ENCODE assay signal across 13 cellular contexts in genomic region chr6:158758941-158759479, GRCh38.
DNase-seq lines count a peak whose midpoint lies in the region; ATAC-seq and TF ChIP-seq lines count a peak whose summit lies in the region.
"Had no signal": no experiment of that assay in that cellular context is flagged by ENCODE, and none has a peak within 500 bp of the region (broad histone marks: within the 10 kb centered on the region; RNA-seq: fewer than 3 reads in every experiment).

No MANE protein-coding gene starts in this region.

- no peak for DNase-seq in DND-41
- peak; percentile 40 for DNase-seq in NCI-H1417 treated with DMSO at 0.1 percent for 48 hours (lab: John Stamatoyannopoulos, UW)
- DNase-seq in RPMI8226: peak; percentile 30
- no peak for DNase-seq in mesothelial cell of epicardium (ENCODE audit: low spot score in 2 of 2, unreplicated experiment in 2 of 2)
- DNase-seq: activated CD4-positive, alpha-beta T cell treated with anti-CD3 and anti-CD28 coated beads, Interleukin-2, amount 50 U/mL, for 1 hour; small intestine had no signal

- no peaks in the 10 kb centered on the region for H3K9me3 ChIP-seq in DND-41 (ENCODE audit: insufficient read depth, low read length, severe bottlenecking)
- H3K9me3 ChIP-seq: tibial nerve had no signal

- ATAC-seq in DND-41 (ENCODE audit: insufficient read depth, low read depth) (0 out of 3 replicates have a peak, but pooled peaks have one; percentile 23), HG02678 (IDR thresholded peaks at IDR 0.05; ENCODE audit: unreplicated experiment) (no peak), GM19463 (IDR thresholded peaks at IDR 0.05; ENCODE audit: unreplicated experiment) (no peak), GM18517 (IDR thresholded peaks at IDR 0.05; ENCODE audit: unreplicated experiment) (no peak), HG03469 (IDR thresholded peaks at IDR 0.05; ENCODE audit: unreplicated experiment) (no peak)

- peaks cover 52% of the 10 kb centered on the region for H3K4me1 Mint-ChIP-seq in mesothelial cell of epicardium

- H3K9ac ChIP-seq in DND-41 (ENCODE audit: low read depth, low read length): no peak overlapping the region

- H3K36me3 Mint-ChIP-seq in mesothelial cell of epicardium: peaks cover 3% of the 10 kb centered on the region

- H3K27ac Mint-ChIP-seq in mesothelial cell of epicardium: peak overlapping the region; percentile 56
- H3K27ac Mint-ChIP-seq: activated naive CD8-positive, alpha-beta T cell; dendritic cell treated with granulocyte-macrophage colony-stimulating factor and Interleukin-4, amounts not matched to agents 40 ng/mL and 50 ng/mL, for 4 days had no signal

- no peaks in the 10 kb centered on the region for H3K79me2 ChIP-seq in DND-41 (ENCODE audit: insufficient read depth, low read length)

- H3K4me1 ChIP-seq in DND-41 (ENCODE audit: insufficient read depth, low read length): no peaks in the 10 kb centered on the region
- H3K4me1 ChIP-seq: tibial nerve had no signal

- H3K4me3 ChIP-seq in DND-41 (ENCODE audit: low read depth in 1 of 2, low read length in 2 of 2): no peak overlapping the region
- H3K4me3 ChIP-seq: tibial nerve had no signal

- no peak overlapping the region for H3K4me3 Mint-ChIP-seq in mesothelial cell of epicardium
- H3K4me3 Mint-ChIP-seq: activated naive CD8-positive, alpha-beta T cell; dendritic cell treated with granulocyte-macrophage colony-stimulating factor and Interleukin-4, amounts not matched to agents 40 ng/mL and 50 ng/mL, for 4 days had no signal

- no peaks in the 10 kb centered on the region for H3K36me3 ChIP-seq in DND-41 (ENCODE audit: insufficient read depth, low read length)

- no peak overlapping the region for H3K27ac ChIP-seq in DND-41 (ENCODE audit: low read length)
- H3K27ac ChIP-seq: tibial nerve had no signal

- no peak for TF ChIP-seq CTCF in DND-41 (IDR thresholded peaks at IDR 0.05; ENCODE audit: borderline replicate concordance, extremely low read depth, low read length, poor library complexity, severe bottlenecking)
- TF ChIP-seq CTCF in mesothelial cell of epicardium (IDR thresholded peaks at IDR 0.05; ENCODE audit: unreplicated experiment): no peak

- H3K4me2 ChIP-seq in DND-41 (ENCODE audit: insufficient read depth, low read length): no peak overlapping the region

- no peak overlapping the region for H2AFZ ChIP-seq in DND-41 (ENCODE audit: low read depth, low read length)

- H3K27me3 Mint-ChIP-seq in mesothelial cell of epicardium (ENCODE audit: low read depth): no peaks in the 10 kb centered on the region
- H3K27me3 Mint-ChIP-seq: activated naive CD8-positive, alpha-beta T cell; dendritic cell treated with granulocyte-macrophage colony-stimulating factor and Interleukin-4, amounts not matched to agents 40 ng/mL and 50 ng/mL, for 4 days had no signal

- H3K9me3 Mint-ChIP-seq in mesothelial cell of epicardium: no peaks in the 10 kb centered on the region
- H3K9me3 Mint-ChIP-seq: dendritic cell treated with granulocyte-macrophage colony-stimulating factor and Interleukin-4, amounts not matched to agents 40 ng/mL and 50 ng/mL, for 4 days had no signal

- H4K20me1 ChIP-seq in DND-41 (ENCODE audit: insufficient read depth, low read length): peaks cover 10% of the 10 kb centered on the region; the same call in 1 of the 2 replicates

- no peaks in the 10 kb centered on the region for H3K27me3 ChIP-seq in DND-41 (ENCODE audit: insufficient read depth, low read length, poor library complexity)
- H3K27me3 ChIP-seq: tibial nerve had no signal

Comparison
In these comparisons a context has a peak if more than half of its experiments do, and no peak if none do; other contexts are left out.
1. DNase-seq: peak in NCI-H1417 treated with DMSO at 0.1 percent for 48 hours (single experiment) and RPMI8226 (single experiment); none in DND-41 (single experiment) and mesothelial cell of epicardium (0 of 2).